1 cellular context compared by ENCODE assay signal in the genomic region with DNA sequence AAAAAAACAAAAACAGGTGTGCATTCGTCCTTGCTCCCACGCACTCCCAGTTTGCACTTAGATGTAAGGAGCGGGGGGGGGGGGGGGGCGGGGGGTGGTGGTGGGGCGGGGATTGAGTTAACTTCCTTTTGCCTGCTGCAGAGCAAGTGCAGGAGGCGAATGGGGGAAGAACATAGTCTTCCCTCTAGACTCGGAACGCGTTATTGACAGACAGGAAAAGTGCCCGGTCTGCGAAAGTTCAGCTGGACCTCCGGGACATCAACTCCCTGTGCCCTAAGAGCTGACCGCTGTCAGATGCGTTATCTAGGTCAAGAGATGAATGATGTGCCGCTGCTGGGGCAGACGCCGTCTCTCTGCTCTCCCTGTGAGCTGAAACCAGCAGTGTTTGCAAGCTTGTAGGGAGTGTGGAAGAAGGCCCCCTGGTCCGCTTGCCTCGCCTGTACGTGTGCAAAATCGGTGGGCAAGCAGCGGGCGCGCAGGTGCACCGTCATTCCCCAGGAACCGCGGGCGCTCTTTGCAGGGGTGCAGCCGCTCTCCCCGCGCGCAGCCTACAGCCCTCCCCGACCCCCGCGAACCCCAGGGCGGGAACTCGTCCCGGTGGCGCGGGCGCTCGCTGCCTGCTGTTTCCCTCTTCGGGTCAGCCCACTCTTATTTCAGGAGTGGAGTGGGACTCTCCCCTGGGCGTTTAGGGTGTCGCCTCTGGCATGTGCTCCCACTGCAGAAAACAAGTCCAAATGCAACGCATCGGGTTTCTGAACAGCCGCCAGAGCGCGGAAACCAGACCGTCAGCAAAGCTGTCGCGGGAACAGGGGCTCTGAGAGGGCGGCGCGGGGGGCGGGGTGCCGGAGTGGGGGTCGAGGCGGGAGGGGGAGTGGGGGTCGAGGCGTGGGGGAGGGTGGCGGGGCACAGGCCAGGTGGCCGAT.
TF ChIP-seq lines count a peak whose summit lies in the region.

No MANE protein-coding gene starts in this region.

TF ChIP-seq in HepG2, 621 proteins besides CTCF, POLR2A, EP300 and RAD21 (continued from another document):
- TF ChIP-seq, protein P1, sequence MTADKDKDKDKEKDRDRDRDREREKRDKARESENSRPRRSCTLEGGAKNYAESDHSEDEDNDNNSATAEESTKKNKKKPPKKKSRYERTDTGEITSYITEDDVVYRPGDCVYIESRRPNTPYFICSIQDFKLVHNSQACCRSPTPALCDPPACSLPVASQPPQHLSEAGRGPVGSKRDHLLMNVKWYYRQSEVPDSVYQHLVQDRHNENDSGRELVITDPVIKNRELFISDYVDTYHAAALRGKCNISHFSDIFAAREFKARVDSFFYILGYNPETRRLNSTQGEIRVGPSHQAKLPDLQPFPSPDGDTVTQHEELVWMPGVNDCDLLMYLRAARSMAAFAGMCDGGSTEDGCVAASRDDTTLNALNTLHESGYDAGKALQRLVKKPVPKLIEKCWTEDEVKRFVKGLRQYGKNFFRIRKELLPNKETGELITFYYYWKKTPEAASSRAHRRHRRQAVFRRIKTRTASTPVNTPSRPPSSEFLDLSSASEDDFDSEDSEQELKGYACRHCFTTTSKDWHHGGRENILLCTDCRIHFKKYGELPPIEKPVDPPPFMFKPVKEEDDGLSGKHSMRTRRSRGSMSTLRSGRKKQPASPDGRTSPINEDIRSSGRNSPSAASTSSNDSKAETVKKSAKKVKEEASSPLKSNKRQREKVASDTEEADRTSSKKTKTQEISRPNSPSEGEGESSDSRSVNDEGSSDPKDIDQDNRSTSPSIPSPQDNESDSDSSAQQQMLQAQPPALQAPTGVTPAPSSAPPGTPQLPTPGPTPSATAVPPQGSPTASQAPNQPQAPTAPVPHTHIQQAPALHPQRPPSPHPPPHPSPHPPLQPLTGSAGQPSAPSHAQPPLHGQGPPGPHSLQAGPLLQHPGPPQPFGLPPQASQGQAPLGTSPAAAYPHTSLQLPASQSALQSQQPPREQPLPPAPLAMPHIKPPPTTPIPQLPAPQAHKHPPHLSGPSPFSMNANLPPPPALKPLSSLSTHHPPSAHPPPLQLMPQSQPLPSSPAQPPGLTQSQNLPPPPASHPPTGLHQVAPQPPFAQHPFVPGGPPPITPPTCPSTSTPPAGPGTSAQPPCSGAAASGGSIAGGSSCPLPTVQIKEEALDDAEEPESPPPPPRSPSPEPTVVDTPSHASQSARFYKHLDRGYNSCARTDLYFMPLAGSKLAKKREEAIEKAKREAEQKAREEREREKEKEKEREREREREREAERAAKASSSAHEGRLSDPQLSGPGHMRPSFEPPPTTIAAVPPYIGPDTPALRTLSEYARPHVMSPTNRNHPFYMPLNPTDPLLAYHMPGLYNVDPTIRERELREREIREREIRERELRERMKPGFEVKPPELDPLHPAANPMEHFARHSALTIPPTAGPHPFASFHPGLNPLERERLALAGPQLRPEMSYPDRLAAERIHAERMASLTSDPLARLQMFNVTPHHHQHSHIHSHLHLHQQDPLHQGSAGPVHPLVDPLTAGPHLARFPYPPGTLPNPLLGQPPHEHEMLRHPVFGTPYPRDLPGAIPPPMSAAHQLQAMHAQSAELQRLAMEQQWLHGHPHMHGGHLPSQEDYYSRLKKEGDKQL (CRISPR knock-in tag; IDR thresholded peaks at IDR 0.05; ENCODE audit: low read depth): no peak
- TF ChIP-seq ZNF563 (CRISPR knock-in tag; IDR thresholded peaks at IDR 0.05) (no peak), ZNF598 (CRISPR knock-in tag; IDR thresholded peaks at IDR 0.05; ENCODE audit: borderline replicate concordance) (no peak), ATF7-NPFF (CRISPR knock-in tag; IDR thresholded peaks at IDR 0.05; ENCODE audit: low read depth) (0 out of 2 replicates have a peak, but pooled peaks have one; percentile 4), ZNF772 (CRISPR knock-in tag; IDR thresholded peaks at IDR 0.05) (no peak), RXRA (CRISPR knock-in tag; IDR thresholded peaks at IDR 0.05) (peak; percentile 60), ZNF790 (CRISPR knock-in tag; IDR thresholded peaks at IDR 0.05; ENCODE audit: borderline replicate concordance) (no peak), HNRNPL (IDR thresholded peaks at IDR 0.05; ENCODE audit: low read depth, low read length) (0 out of 2 replicates have a peak, but pooled peaks have one; percentile 34), ZFP36L2 (CRISPR knock-in tag; IDR thresholded peaks at IDR 0.05) (no peak), GPN1 (CRISPR knock-in tag; IDR thresholded peaks at IDR 0.05; ENCODE audit: borderline replicate concordance) (no peak), STAT5B (CRISPR knock-in tag; IDR thresholded peaks at IDR 0.05) (no peak), RARA (CRISPR knock-in tag; IDR thresholded peaks at IDR 0.05) (peak; percentile 74), ZNF441 (CRISPR knock-in tag; IDR thresholded peaks at IDR 0.05; ENCODE audit: borderline replicate concordance) (no peak), ZNF230 (CRISPR knock-in tag; IDR thresholded peaks at IDR 0.05) (no peak), SAP130 (CRISPR knock-in tag; IDR thresholded peaks at IDR 0.05; ENCODE audit: low read depth) (peak; percentile 76), ZNF501 (CRISPR knock-in tag; IDR thresholded peaks at IDR 0.05) (0 out of 2 replicates have a peak, but pooled peaks have one; percentile 16), PAWR (CRISPR knock-in tag; IDR thresholded peaks at IDR 0.05; ENCODE audit: borderline replicate concordance) (no peak)
- TF ChIP-seq, protein P2, sequence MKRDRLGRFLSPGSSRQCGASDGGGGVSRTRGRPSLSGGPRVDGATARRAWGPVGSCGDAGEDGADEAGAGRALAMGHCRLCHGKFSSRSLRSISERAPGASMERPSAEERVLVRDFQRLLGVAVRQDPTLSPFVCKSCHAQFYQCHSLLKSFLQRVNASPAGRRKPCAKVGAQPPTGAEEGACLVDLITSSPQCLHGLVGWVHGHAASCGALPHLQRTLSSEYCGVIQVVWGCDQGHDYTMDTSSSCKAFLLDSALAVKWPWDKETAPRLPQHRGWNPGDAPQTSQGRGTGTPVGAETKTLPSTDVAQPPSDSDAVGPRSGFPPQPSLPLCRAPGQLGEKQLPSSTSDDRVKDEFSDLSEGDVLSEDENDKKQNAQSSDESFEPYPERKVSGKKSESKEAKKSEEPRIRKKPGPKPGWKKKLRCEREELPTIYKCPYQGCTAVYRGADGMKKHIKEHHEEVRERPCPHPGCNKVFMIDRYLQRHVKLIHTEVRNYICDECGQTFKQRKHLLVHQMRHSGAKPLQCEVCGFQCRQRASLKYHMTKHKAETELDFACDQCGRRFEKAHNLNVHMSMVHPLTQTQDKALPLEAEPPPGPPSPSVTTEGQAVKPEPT (CRISPR knock-in tag; IDR thresholded peaks at IDR 0.05; ENCODE audit: low read depth): 0 out of 2 replicates have a peak, but pooled peaks have one; percentile 43
- TF ChIP-seq, protein P3, sequence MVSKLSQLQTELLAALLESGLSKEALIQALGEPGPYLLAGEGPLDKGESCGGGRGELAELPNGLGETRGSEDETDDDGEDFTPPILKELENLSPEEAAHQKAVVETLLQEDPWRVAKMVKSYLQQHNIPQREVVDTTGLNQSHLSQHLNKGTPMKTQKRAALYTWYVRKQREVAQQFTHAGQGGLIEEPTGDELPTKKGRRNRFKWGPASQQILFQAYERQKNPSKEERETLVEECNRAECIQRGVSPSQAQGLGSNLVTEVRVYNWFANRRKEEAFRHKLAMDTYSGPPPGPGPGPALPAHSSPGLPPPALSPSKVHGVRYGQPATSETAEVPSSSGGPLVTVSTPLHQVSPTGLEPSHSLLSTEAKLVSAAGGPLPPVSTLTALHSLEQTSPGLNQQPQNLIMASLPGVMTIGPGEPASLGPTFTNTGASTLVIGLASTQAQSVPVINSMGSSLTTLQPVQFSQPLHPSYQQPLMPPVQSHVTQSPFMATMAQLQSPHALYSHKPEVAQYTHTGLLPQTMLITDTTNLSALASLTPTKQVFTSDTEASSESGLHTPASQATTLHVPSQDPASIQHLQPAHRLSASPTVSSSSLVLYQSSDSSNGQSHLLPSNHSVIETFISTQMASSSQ (IDR thresholded peaks at IDR 0.05; ENCODE audit: low read depth): no peak
- TF ChIP-seq, protein P3 (CRISPR knock-in tag; IDR thresholded peaks at IDR 0.05; ENCODE audit: borderline replicate concordance): no peak
- TF ChIP-seq, protein P4, sequence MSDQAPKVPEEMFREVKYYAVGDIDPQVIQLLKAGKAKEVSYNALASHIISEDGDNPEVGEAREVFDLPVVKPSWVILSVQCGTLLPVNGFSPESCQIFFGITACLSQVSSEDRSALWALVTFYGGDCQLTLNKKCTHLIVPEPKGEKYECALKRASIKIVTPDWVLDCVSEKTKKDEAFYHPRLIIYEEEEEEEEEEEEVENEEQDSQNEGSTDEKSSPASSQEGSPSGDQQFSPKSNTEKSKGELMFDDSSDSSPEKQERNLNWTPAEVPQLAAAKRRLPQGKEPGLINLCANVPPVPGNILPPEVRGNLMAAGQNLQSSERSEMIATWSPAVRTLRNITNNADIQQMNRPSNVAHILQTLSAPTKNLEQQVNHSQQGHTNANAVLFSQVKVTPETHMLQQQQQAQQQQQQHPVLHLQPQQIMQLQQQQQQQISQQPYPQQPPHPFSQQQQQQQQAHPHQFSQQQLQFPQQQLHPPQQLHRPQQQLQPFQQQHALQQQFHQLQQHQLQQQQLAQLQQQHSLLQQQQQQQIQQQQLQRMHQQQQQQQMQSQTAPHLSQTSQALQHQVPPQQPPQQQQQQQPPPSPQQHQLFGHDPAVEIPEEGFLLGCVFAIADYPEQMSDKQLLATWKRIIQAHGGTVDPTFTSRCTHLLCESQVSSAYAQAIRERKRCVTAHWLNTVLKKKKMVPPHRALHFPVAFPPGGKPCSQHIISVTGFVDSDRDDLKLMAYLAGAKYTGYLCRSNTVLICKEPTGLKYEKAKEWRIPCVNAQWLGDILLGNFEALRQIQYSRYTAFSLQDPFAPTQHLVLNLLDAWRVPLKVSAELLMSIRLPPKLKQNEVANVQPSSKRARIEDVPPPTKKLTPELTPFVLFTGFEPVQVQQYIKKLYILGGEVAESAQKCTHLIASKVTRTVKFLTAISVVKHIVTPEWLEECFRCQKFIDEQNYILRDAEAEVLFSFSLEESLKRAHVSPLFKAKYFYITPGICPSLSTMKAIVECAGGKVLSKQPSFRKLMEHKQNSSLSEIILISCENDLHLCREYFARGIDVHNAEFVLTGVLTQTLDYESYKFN (CRISPR knock-in tag; conservative IDR thresholded peaks at IDR 0.05): peak; percentile 24; the same call in 1 of the 2 replicates
